Comparison of ENCODE assay signal across 27 cellular contexts in the genomic region with DNA sequence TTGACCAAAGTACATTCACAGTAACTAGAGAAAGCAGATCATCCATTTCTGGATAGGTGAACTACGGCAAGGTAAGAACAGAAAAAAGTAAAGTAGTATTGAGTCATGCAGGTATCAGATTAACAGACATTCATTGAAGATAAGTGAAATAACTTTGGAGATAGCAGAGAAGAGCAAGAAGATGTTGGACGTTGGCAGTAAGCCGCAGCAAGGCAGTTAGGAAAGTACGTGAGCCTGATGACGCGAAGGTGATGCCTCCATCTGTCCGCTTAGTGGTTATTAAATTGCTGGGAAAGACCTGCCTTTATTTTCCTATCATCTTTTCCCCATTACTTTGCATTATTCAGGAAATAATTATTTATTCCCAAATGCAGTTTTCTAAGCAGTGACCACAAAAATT.
"Had no signal": no experiment of that assay in that cellular context is flagged by ENCODE, and none has a peak within 500 bp of the region (broad histone marks: within the 10 kb centered on the region; RNA-seq: fewer than 3 reads in every experiment).

No MANE protein-coding gene starts in this region.

- H3K27ac ChIP-seq: neural progenitor cell, pancreas, prostate gland, right lobe of liver, sigmoid colon, stomach, thoracic aorta, thyroid gland, tibial nerve, upper lobe of right lung, uterus had no signal

- ATAC-seq: naive thymus-derived CD4-positive, alpha-beta T cell; natural killer cell; pancreas; right cardiac atrium; right lobe of liver; stimulated activated effector memory CD8-positive, alpha-beta T cell treated with anti-CD3 and anti-CD28 coated beads, Interleukin-12 subunit alpha, Interleukin-12 subunit beta, amount 100 ng/mL, for 72 hours; upper lobe of right lung had no signal

- H3K4me1 Mint-ChIP-seq: natural killer cell; neural progenitor cell; stimulated activated effector memory CD8-positive, alpha-beta T cell treated with anti-CD3 and anti-CD28 coated beads, Interleukin-12 subunit alpha, Interleukin-12 subunit beta, amount 100 ng/mL, for 72 hours had no signal

- H3K4me2 ChIP-seq: neural progenitor cell had no signal

- H3K4me3 Mint-ChIP-seq: naive thymus-derived CD4-positive, alpha-beta T cell; natural killer cell; nephron; neural progenitor cell; stimulated activated effector memory CD8-positive, alpha-beta T cell treated with anti-CD3 and anti-CD28 coated beads, Interleukin-12 subunit alpha, Interleukin-12 subunit beta, amount 100 ng/mL, for 72 hours; stimulated activated naive B cell treated with anti-CD40 and anti-IgM and Interleukin-4, amounts not matched to agents 10 μg/mL and 1 μg/mL and 100 μg/mL, for 72 hours; stimulated activated naive CD8-positive, alpha-beta T cell treated with anti-CD3 and anti-CD28 coated beads, Interleukin-15, Interleukin-2, amounts not matched to agents 100 ng/mL and 50 ng/mL, for 24 hours; type B pancreatic cell had no signal

- H3K36me3 Mint-ChIP-seq: natural killer cell had no signal

- H3K27me3 ChIP-seq: neural progenitor cell, pancreas, right lobe of liver, sigmoid colon, stomach, thyroid gland, tibial nerve, upper lobe of right lung, uterus had no signal

- H2AFZ ChIP-seq: neural progenitor cell had no signal

- H3K9me3 ChIP-seq: pancreas, prostate gland, right lobe of liver, sigmoid colon, stomach, thoracic aorta, thyroid gland, tibial nerve, upper lobe of right lung, uterus had no signal

- H3K27me3 Mint-ChIP-seq: naive thymus-derived CD4-positive, alpha-beta T cell; stimulated activated naive B cell treated with anti-CD40 and anti-IgM and Interleukin-4, amounts not matched to agents 10 μg/mL and 1 μg/mL and 100 μg/mL, for 72 hours; stimulated activated naive CD8-positive, alpha-beta T cell treated with anti-CD3 and anti-CD28 coated beads, Interleukin-15, Interleukin-2, amounts not matched to agents 100 ng/mL and 50 ng/mL, for 24 hours; type B pancreatic cell had no signal

- H3K4me1 ChIP-seq: neural progenitor cell, pancreas, prostate gland, right lobe of liver, sigmoid colon, stomach, thyroid gland, tibial nerve, upper lobe of right lung, uterus had no signal

- H3K36me3 ChIP-seq: neural progenitor cell, prostate gland, right lobe of liver, tibial nerve, uterus had no signal

- H3K9me3 Mint-ChIP-seq: naive thymus-derived CD4-positive, alpha-beta T cell; natural killer cell; nephron; neural progenitor cell; stimulated activated effector memory CD8-positive, alpha-beta T cell treated with anti-CD3 and anti-CD28 coated beads, Interleukin-12 subunit alpha, Interleukin-12 subunit beta, amount 100 ng/mL, for 72 hours; stimulated activated naive CD8-positive, alpha-beta T cell treated with anti-CD3 and anti-CD28 coated beads, Interleukin-15, Interleukin-2, amounts not matched to agents 100 ng/mL and 50 ng/mL, for 24 hours; type B pancreatic cell had no signal

- H3K4me3 ChIP-seq: neural progenitor cell, pancreas, prostate gland, right lobe of liver, sigmoid colon, stomach, thoracic aorta, thyroid gland, tibial nerve, upper lobe of right lung, uterus had no signal

- FAIRE-seq: pancreas, small intestine had no signal

- H3K9ac ChIP-seq: neural progenitor cell had no signal

- DNase-seq: naive thymus-derived CD4-positive, alpha-beta T cell; natural killer cell; occipital lobe; pancreas; retina; right cardiac atrium; right lobe of liver; sigmoid colon; small intestine; stimulated activated CD4-positive, alpha-beta T cell treated with anti-CD3 and anti-CD28 coated beads, Interleukin-15, amount 100 ng/mL, for 24 hours; stimulated activated CD4-positive, alpha-beta T cell treated with anti-CD3 and anti-CD28 coated beads, Interleukin-2, amount 100 ng/mL, for 24 hours; stimulated activated CD4-positive, alpha-beta T cell treated with anti-CD3 and anti-CD28 coated beads, Interleukin-2, amount 100 ng/mL, for 48 hours; stimulated activated CD4-positive, alpha-beta T cell treated with anti-CD3 and anti-CD28 coated beads, Interleukin-4, amount 100 ng/mL, for 24 hours; stimulated activated naive B cell treated with anti-CD40 and anti-IgM and Interleukin-4, amounts not matched to agents 10 μg/mL and 1 μg/mL and 100 μg/mL, for 72 hours; stimulated activated naive CD4-positive, alpha-beta T cell treated with Interleukin-2 at 50 U/mL for 16 hours; stomach; thyroid gland; upper lobe of right lung; uterus had no signal

- H3K27ac Mint-ChIP-seq: natural killer cell; nephron; neural progenitor cell; stimulated activated effector memory CD8-positive, alpha-beta T cell treated with anti-CD3 and anti-CD28 coated beads, Interleukin-12 subunit alpha, Interleukin-12 subunit beta, amount 100 ng/mL, for 72 hours; stimulated activated naive B cell treated with anti-CD40 and anti-IgM and Interleukin-4, amounts not matched to agents 10 μg/mL and 1 μg/mL and 100 μg/mL, for 72 hours; stimulated activated naive CD8-positive, alpha-beta T cell treated with anti-CD3 and anti-CD28 coated beads, Interleukin-15, Interleukin-2, amounts not matched to agents 100 ng/mL and 50 ng/mL, for 24 hours; type B pancreatic cell had no signal
